ENCODE assay signal across 8 cellular contexts in the genomic region with DNA sequence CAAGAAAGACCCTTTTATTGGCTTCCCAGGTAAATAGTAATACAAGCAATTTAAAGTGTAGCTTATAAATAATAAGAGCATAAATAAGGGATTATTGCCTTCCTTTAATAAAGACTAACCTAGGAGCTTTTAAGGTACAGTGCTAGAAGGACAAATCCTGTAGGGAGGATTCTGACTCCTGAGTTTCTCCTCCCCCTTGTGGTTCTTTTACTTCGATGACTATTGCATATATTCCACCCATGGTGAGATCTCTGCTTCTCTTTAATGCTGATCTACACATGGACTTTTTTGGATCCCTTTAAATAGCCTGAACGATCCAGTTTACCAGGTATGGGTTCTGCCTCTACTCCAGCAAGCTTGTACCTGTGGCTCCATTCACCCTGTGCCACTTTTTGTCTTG. TPM values are rescaled to one million over a fixed set of nuclear protein-coding genes. Genes with fewer than 3 reads are reported as not detected.
DNase-seq lines count a peak whose midpoint lies in the region; ATAC-seq and TF ChIP-seq lines count a peak whose summit lies in the region.

No MANE protein-coding gene starts in this region.

- H3K4me3 ChIP-seq in epithelial cell of esophagus (ENCODE audit: low read length) = no peak overlapping the region

- TF ChIP-seq CTCF in epithelial cell of esophagus (IDR thresholded peaks at IDR 0.05; ENCODE audit: insufficient read depth, low read depth, low read length, missing control alignments) = peak; percentile 55

- ATAC-seq in HG03442 (IDR thresholded peaks at IDR 0.05; ENCODE audit: unreplicated experiment) = no peak

- DNase-seq in A172 (ENCODE audit: low spot score) (peak; percentile 46), EH (ENCODE audit: low read depth) (peak; percentile 44), OCI-M1 (lab: John Stamatoyannopoulos, UW) (peak; percentile 81), epithelial cell of esophagus (ENCODE audit: low read depth) (peak; percentile 62), NCI-H187 (lab: John Stamatoyannopoulos, UW) (no peak), activated gamma-delta T cell (lab: John Stamatoyannopoulos, UW) (no peak)
- DNase-seq in activated effector memory CD4-positive, alpha-beta T cell treated with Interleukin-2 at 50 U/mL for 16 hours = no peak

RNA-seq across cellular contexts. Expression of a gene that starts 2.5 kb away (rescaled TPM):
- total RNA-seq in A172 (2014; rRNA removed; shearing (Covaris generic)) = 43.2 and 48.9 TPM in 2 replicates

Comparison
In these comparisons a context has a peak if more than half of its experiments do, and no peak if none do; other contexts are left out.
1. DNase-seq: peak in A172 (single experiment), EH (single experiment), OCI-M1 (single experiment) and epithelial cell of esophagus (single experiment); none in activated effector memory CD4-positive, alpha-beta T cell treated with Interleukin-2 at 50 U/mL for 16 hours (single experiment), NCI-H187 (0 of 2) and activated gamma-delta T cell (single experiment).